ENCODE assay signal across 9 cellular contexts in the genomic region with DNA sequence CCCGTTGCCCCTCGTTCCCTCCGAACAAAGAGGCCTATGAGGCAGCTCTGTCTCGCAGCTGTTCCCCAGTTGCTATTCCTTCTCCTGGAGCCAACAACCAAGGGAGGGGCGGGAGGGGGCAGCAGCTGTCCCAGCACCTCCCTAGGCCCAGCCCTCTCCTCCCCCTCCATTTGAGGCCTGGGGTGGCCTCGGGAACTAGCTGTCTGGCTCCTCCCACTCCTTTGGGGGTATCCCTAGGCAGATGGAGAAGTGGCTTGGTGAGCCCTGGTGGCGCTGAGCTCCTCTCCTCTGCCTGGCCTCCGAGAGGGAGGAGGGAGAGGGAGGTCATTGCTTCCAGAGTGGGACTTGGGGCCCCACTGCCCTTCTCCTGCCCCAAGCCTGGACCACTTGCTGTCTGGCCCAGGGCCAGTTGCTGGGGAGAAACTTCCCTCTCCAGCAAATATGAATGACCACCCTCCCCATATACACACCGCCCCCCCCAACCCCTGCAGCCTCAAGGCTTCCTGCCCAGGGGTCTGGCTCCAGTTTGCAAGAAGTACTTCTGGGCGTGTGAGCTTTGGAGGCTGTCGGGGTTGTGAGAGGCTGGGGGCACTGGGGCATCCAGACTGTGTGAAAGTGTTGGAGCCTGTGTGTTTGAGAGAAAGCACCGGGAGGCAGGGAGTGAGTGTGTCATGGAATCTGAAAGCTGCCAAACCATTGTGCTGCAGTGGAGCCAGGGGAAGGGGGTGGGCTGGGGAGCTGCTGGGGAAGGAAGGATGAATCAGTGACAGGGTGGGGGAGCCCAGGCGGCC. TPM values are rescaled to one million over a fixed set of nuclear protein-coding genes. Genes with fewer than 3 reads are reported as not detected.
DNase-seq lines count a peak whose midpoint lies in the region; ATAC-seq and TF ChIP-seq lines count a peak whose summit lies in the region.
"Had no signal": no experiment of that assay in that cellular context is flagged by ENCODE, and none has a peak within 500 bp of the region (broad histone marks: within the 10 kb centered on the region; RNA-seq: fewer than 3 reads in every experiment).

No MANE protein-coding gene starts in this region.

- peak overlapping the region; percentile 6 for H3K14ac ChIP-seq in neuronal stem cell (ENCODE audit: low read length)

- H3K27ac Mint-ChIP-seq in CD8-positive, alpha-beta memory T cell = no peak overlapping the region
- H3K27ac Mint-ChIP-seq in activated naive CD8-positive, alpha-beta T cell treated with anti-CD3 and anti-CD28 coated beads for 36 hours = no peak overlapping the region
- no peak overlapping the region for H3K27ac Mint-ChIP-seq in activated CD8-positive, alpha-beta T cell treated with anti-CD3 and anti-CD28 coated beads for 36 hours
- H3K27ac Mint-ChIP-seq: activated naive CD8-positive, alpha-beta T cell treated with anti-CD3 and anti-CD28 coated beads, Interleukin-2, amount 10 ng/mL, durations not matched to agents 7 days and 5 days had no signal

- peak overlapping the region; percentile 46 for H4K91ac ChIP-seq in neuronal stem cell (ENCODE audit: low read depth, low read length, poor library complexity)

- no peak for TF ChIP-seq CTCF in activated CD8-positive, alpha-beta T cell treated with anti-CD3 and anti-CD28 coated beads for 36 hours (IDR thresholded peaks at IDR 0.05)

- H3K9ac ChIP-seq in neuronal stem cell (ENCODE audit: low read depth, low read length, poor library complexity) = peak overlapping the region; percentile 39

- H3K23ac ChIP-seq in neuronal stem cell (ENCODE audit: low read depth, low read length, poor library complexity) = peak overlapping the region; percentile 27

- H2AFZ ChIP-seq in neuronal stem cell (ENCODE audit: low read length) = peak overlapping the region; percentile 92

- no peak overlapping the region for H3K4ac ChIP-seq in neuronal stem cell (ENCODE audit: low read length)

- H3K9me3 Mint-ChIP-seq in CD8-positive, alpha-beta memory T cell = no peaks in the 10 kb centered on the region
- no peaks in the 10 kb centered on the region for H3K9me3 Mint-ChIP-seq in activated naive CD8-positive, alpha-beta T cell treated with anti-CD3 and anti-CD28 coated beads for 36 hours
- no peaks in the 10 kb centered on the region for H3K9me3 Mint-ChIP-seq in activated CD8-positive, alpha-beta T cell treated with anti-CD3 and anti-CD28 coated beads for 36 hours
- H3K9me3 Mint-ChIP-seq: activated naive CD8-positive, alpha-beta T cell treated with anti-CD3 and anti-CD28 coated beads, Interleukin-2, amount 10 ng/mL, durations not matched to agents 7 days and 5 days had no signal

- peaks cover 12% of the 10 kb centered on the region for H3K79me1 ChIP-seq in neuronal stem cell (ENCODE audit: low read depth, low read length)

- H3K4me3 Mint-ChIP-seq in CD8-positive, alpha-beta memory T cell = peak overlapping the region in 1 of 7 donors; percentile 59
- no peak overlapping the region for H3K4me3 Mint-ChIP-seq in activated naive CD8-positive, alpha-beta T cell treated with anti-CD3 and anti-CD28 coated beads for 36 hours
- no peak overlapping the region for H3K4me3 Mint-ChIP-seq in activated CD8-positive, alpha-beta T cell treated with anti-CD3 and anti-CD28 coated beads for 36 hours
- H3K4me3 Mint-ChIP-seq: activated naive CD8-positive, alpha-beta T cell treated with anti-CD3 and anti-CD28 coated beads, Interleukin-2, amount 10 ng/mL, durations not matched to agents 7 days and 5 days had no signal

- H3K18ac ChIP-seq in neuronal stem cell (ENCODE audit: low read length) = peak overlapping the region; percentile 95

- intact Hi-C loops in activated CD8-positive, alpha-beta T cell treated with anti-CD3 and anti-CD28 coated beads for 36 hours (cut with micrococcal nuclease) = no loop called here

- ATAC-seq in activated CD8-positive, alpha-beta T cell treated with anti-CD3 and anti-CD28 coated beads for 36 hours = no peak
- ATAC-seq in HG03442 (IDR thresholded peaks at IDR 0.05; ENCODE audit: unreplicated experiment) (no peak), GM21825 (IDR thresholded peaks at IDR 0.05; ENCODE audit: unreplicated experiment) (no peak)

- H2AK5ac ChIP-seq in neuronal stem cell (ENCODE audit: low read depth, low read length) = peak overlapping the region; percentile 89

- peaks cover 14% of the 10 kb centered on the region for H3K27me3 ChIP-seq in CD8-positive, alpha-beta memory T cell (ENCODE audit: insufficient read depth, low read length, poor library complexity, severe bottlenecking)
- no peaks in the 10 kb centered on the region for H3K27me3 ChIP-seq in neuronal stem cell (ENCODE audit: control insufficient read depth in 3 of 3, insufficient read depth in 3 of 3, low read depth in 1 of 3, low read length in 3 of 3)

- no peaks in the 10 kb centered on the region for H3K36me3 ChIP-seq in CD8-positive, alpha-beta memory T cell (ENCODE audit: insufficient read depth, low read length)
- H3K36me3 ChIP-seq in neuronal stem cell (replicated peaks in 1 of 2; ENCODE audit: control insufficient read depth in 2 of 2, insufficient read depth in 2 of 2, low read length in 2 of 2) = peaks cover 0 to 30% of the 10 kb centered on the region in 2 donors

- WGBS in neuronal stem cell (ENCODE audit: extremely low coverage in 2 of 2, insufficient read length in 2 of 2, insufficient replicate concordance in 1 of 2), 2 donors = no CpG with 5 or more reads among the region's 13 CpGs

- H4K8ac ChIP-seq in neuronal stem cell (ENCODE audit: low read depth, low read length) = no peak overlapping the region

- H3K4me1 ChIP-seq in CD8-positive, alpha-beta memory T cell (ENCODE audit: insufficient read depth, low read length) = peaks cover 7% of the 10 kb centered on the region
- H3K4me1 ChIP-seq in neuronal stem cell (ENCODE audit: control insufficient read depth in 2 of 2, insufficient read depth in 1 of 2, low read depth in 1 of 2, low read length in 2 of 2) = peaks cover 28 to 35% of the 10 kb centered on the region in 2 donors

- POLR2A ChIA-PET in CD8-positive, alpha-beta memory T cell (lab: Charles Lee) = no interaction called here
- POLR2A ChIA-PET in activated CD8-positive, alpha-beta T cell treated with anti-CD3 and anti-CD28 coated beads for 36 hours (lab: Charles Lee) = interaction anchor here (1.2 to 1.5 kb wide), 2 partner anchors 29 to 36 kb away, joined by 4 to 7 read pairs; partner anchors contain the start of gene ATP6V1F

- H2BK15ac ChIP-seq in neuronal stem cell (ENCODE audit: low read length) = peak overlapping the region; percentile 75

- H2BK5ac ChIP-seq in neuronal stem cell (ENCODE audit: low read length) = peak overlapping the region; percentile 98

- peak overlapping the region; percentile 85 for H3K4me2 ChIP-seq in neuronal stem cell (ENCODE audit: insufficient read depth, low read length, poor library complexity, severe bottlenecking)

- no peaks in the 10 kb centered on the region for H3K9me3 ChIP-seq in CD8-positive, alpha-beta memory T cell (ENCODE audit: low read length)
- no peaks in the 10 kb centered on the region for H3K9me3 ChIP-seq in neuronal stem cell (replicated peaks in 1 of 2; ENCODE audit: control insufficient read depth in 2 of 2, insufficient read depth in 1 of 2, low read depth in 1 of 2, low read length in 2 of 2)

- peak overlapping the region; percentile 74 for H3K27ac ChIP-seq in CD8-positive, alpha-beta memory T cell (ENCODE audit: low read depth, low read length)
- H3K27ac ChIP-seq in neuronal stem cell (replicated peaks; ENCODE audit: low read length) = peak overlapping the region; percentile 90

- H3K27me3 Mint-ChIP-seq in CD8-positive, alpha-beta memory T cell = peaks cover 19 to 23% of the 10 kb centered on the region in 2 donors
- peaks cover 32% of the 10 kb centered on the region for H3K27me3 Mint-ChIP-seq in activated naive CD8-positive, alpha-beta T cell treated with anti-CD3 and anti-CD28 coated beads for 36 hours
- peaks cover 25% of the 10 kb centered on the region for H3K27me3 Mint-ChIP-seq in activated CD8-positive, alpha-beta T cell treated with anti-CD3 and anti-CD28 coated beads for 36 hours

- CTCF ChIA-PET in CD8-positive, alpha-beta memory T cell (lab: Charles Lee) = interaction anchor here (1.4 kb wide), 1 partner anchor 9 kb away, joined by 4 read pairs; no protein-coding TSS in a partner anchor
- CTCF ChIA-PET in activated CD8-positive, alpha-beta T cell treated with anti-CD3 and anti-CD28 coated beads for 36 hours (lab: Charles Lee) = interaction anchor here (0.6 to 4.4 kb wide), 4 partner anchors 9 to 88 kb away, joined by 3 to 22 read pairs (median 15); partner anchors contain the start of gene ATP6V1F

- H3K36me3 Mint-ChIP-seq in CD8-positive, alpha-beta memory T cell = no peaks in the 10 kb centered on the region
- H3K36me3 Mint-ChIP-seq in activated naive CD8-positive, alpha-beta T cell treated with anti-CD3 and anti-CD28 coated beads for 36 hours = no peaks in the 10 kb centered on the region
- H3K36me3 Mint-ChIP-seq in activated CD8-positive, alpha-beta T cell treated with anti-CD3 and anti-CD28 coated beads for 36 hours (ENCODE audit: low read depth) = no peaks in the 10 kb centered on the region
- H3K36me3 Mint-ChIP-seq: activated naive CD8-positive, alpha-beta T cell treated with anti-CD3 and anti-CD28 coated beads, Interleukin-2, amount 10 ng/mL, durations not matched to agents 7 days and 5 days had no signal

- H3K4me1 Mint-ChIP-seq in CD8-positive, alpha-beta memory T cell = peaks cover 6 to 21% (median 12%) of the 10 kb centered on the region in 3 donors
- H3K4me1 Mint-ChIP-seq in activated naive CD8-positive, alpha-beta T cell treated with anti-CD3 and anti-CD28 coated beads for 36 hours = peaks cover 12% of the 10 kb centered on the region
- H3K4me1 Mint-ChIP-seq in activated CD8-positive, alpha-beta T cell treated with anti-CD3 and anti-CD28 coated beads for 36 hours (ENCODE audit: low read depth) = peaks cover 15% of the 10 kb centered on the region

- H2BK12ac ChIP-seq in neuronal stem cell (ENCODE audit: low read length) = no peak overlapping the region

- no peak overlapping the region for H2BK120ac ChIP-seq in neuronal stem cell (ENCODE audit: low read depth, low read length)

- H3K4me3 ChIP-seq in CD8-positive, alpha-beta memory T cell (ENCODE audit: low read length) = no peak overlapping the region
- H3K4me3 ChIP-seq in neuronal stem cell (ENCODE audit: low read length in 2 of 2) = peak overlapping the region; percentile 46 to 79

- no peak for DNase-seq in CD8-positive, alpha-beta memory T cell
- peak; percentile 84 for DNase-seq in NCI-H524 treated with DMSO at 0.1 percent for 48 hours (lab: John Stamatoyannopoulos, UW)
- peak; percentile 88 for DNase-seq in fibroblast of peridontal ligament (ENCODE audit: extremely low read depth)
- DNase-seq in neuronal stem cell (ENCODE audit: low spot score) = no peak
- DNase-seq in activated naive CD8-positive, alpha-beta T cell treated with anti-CD3 and anti-CD28 coated beads for 36 hours = no peak
- DNase-seq in activated CD8-positive, alpha-beta T cell treated with anti-CD3 and anti-CD28 coated beads for 36 hours = no peak
- DNase-seq: activated naive CD8-positive, alpha-beta T cell treated with anti-CD3 and anti-CD28 coated beads, Interleukin-2, amount 10 ng/mL, durations not matched to agents 7 days and 5 days had no signal

RNA-seq across cellular contexts. Expression of gene FLNC, which starts 3.1 kb away (rescaled TPM):
- total RNA-seq in CD8-positive, alpha-beta memory T cell = not detected
- not detected for polyA plus RNA-seq in CD8-positive, alpha-beta memory T cell
- polyA plus RNA-seq in neuronal stem cell (2013, experiment 1 of 2) = 17.5 TPM
- 17.4 TPM for polyA plus RNA-seq in neuronal stem cell (2013, experiment 2 of 2)
- under 1 TPM; 0.12 to 0.23 TPM for total RNA-seq in activated naive CD8-positive, alpha-beta T cell treated with anti-CD3 and anti-CD28 coated beads for 36 hours
- under 1 TPM; 0.14 to 0.16 TPM for total RNA-seq in activated CD8-positive, alpha-beta T cell treated with anti-CD3 and anti-CD28 coated beads for 36 hours
- total RNA-seq: activated naive CD8-positive, alpha-beta T cell treated with anti-CD3 and anti-CD28 coated beads, Interleukin-2, amount 10 ng/mL, durations not matched to agents 7 days and 5 days had no signal

RNA-seq across cellular contexts. Expression of gene ATP6V1F, which starts 29.3 kb away (rescaled TPM):
- 100 to 1,000 TPM; 145 to 147 TPM for total RNA-seq in CD8-positive, alpha-beta memory T cell
- 295 TPM for polyA plus RNA-seq in CD8-positive, alpha-beta memory T cell
- 216 TPM for polyA plus RNA-seq in neuronal stem cell (2013, experiment 1 of 2)
- polyA plus RNA-seq in neuronal stem cell (2013, experiment 2 of 2) = 208 TPM
- 100 to 1,000 TPM; 125 to 127 TPM for total RNA-seq in activated naive CD8-positive, alpha-beta T cell treated with anti-CD3 and anti-CD28 coated beads for 36 hours
- 100 to 1,000 TPM; 109 to 113 TPM for total RNA-seq in activated CD8-positive, alpha-beta T cell treated with anti-CD3 and anti-CD28 coated beads for 36 hours

RNA-seq across cellular contexts. Expression of gene CCDC136, which starts 41.6 kb away (rescaled TPM):
- 1 to 10 TPM; 8.7 to 9.0 TPM for total RNA-seq in CD8-positive, alpha-beta memory T cell
- 2.6 TPM for polyA plus RNA-seq in CD8-positive, alpha-beta memory T cell
- polyA plus RNA-seq in neuronal stem cell (2013, experiment 1 of 2) = 59.8 TPM
- polyA plus RNA-seq in neuronal stem cell (2013, experiment 2 of 2) = 63.1 TPM
- 10 to 100 TPM; 10.8 to 11.0 TPM for total RNA-seq in activated naive CD8-positive, alpha-beta T cell treated with anti-CD3 and anti-CD28 coated beads for 36 hours
- total RNA-seq in activated CD8-positive, alpha-beta T cell treated with anti-CD3 and anti-CD28 coated beads for 36 hours = 1 to 10 TPM; 7.6 to 9.6 TPM

RNA-seq across cellular contexts. Expression of gene OPN1SW, which starts 57.7 kb away (rescaled TPM):
- total RNA-seq in CD8-positive, alpha-beta memory T cell = not detected
- not detected for polyA plus RNA-seq in CD8-positive, alpha-beta memory T cell
- 0.56 TPM for polyA plus RNA-seq in neuronal stem cell (2013, experiment 1 of 2)
- 0.76 TPM for polyA plus RNA-seq in neuronal stem cell (2013, experiment 2 of 2)
- total RNA-seq in activated naive CD8-positive, alpha-beta T cell treated with anti-CD3 and anti-CD28 coated beads for 36 hours = not detected
- total RNA-seq in activated CD8-positive, alpha-beta T cell treated with anti-CD3 and anti-CD28 coated beads for 36 hours = not detected
- total RNA-seq: activated naive CD8-positive, alpha-beta T cell treated with anti-CD3 and anti-CD28 coated beads, Interleukin-2, amount 10 ng/mL, durations not matched to agents 7 days and 5 days had no signal

Comparison
In these comparisons a context has a peak if more than half of its experiments do, and no peak if none do; other contexts are left out.
1. DNase-seq: peak in NCI-H524 treated with DMSO at 0.1 percent for 48 hours (single experiment) and fibroblast of peridontal ligament (single experiment); none in CD8-positive, alpha-beta memory T cell (0 of 5), neuronal stem cell (single experiment), activated naive CD8-positive, alpha-beta T cell treated with anti-CD3 and anti-CD28 coated beads for 36 hours (single experiment) and activated CD8-positive, alpha-beta T cell treated with anti-CD3 and anti-CD28 coated beads for 36 hours (single experiment).